Comparison of ENCODE assay signal across 1 cellular context in the genomic region with DNA sequence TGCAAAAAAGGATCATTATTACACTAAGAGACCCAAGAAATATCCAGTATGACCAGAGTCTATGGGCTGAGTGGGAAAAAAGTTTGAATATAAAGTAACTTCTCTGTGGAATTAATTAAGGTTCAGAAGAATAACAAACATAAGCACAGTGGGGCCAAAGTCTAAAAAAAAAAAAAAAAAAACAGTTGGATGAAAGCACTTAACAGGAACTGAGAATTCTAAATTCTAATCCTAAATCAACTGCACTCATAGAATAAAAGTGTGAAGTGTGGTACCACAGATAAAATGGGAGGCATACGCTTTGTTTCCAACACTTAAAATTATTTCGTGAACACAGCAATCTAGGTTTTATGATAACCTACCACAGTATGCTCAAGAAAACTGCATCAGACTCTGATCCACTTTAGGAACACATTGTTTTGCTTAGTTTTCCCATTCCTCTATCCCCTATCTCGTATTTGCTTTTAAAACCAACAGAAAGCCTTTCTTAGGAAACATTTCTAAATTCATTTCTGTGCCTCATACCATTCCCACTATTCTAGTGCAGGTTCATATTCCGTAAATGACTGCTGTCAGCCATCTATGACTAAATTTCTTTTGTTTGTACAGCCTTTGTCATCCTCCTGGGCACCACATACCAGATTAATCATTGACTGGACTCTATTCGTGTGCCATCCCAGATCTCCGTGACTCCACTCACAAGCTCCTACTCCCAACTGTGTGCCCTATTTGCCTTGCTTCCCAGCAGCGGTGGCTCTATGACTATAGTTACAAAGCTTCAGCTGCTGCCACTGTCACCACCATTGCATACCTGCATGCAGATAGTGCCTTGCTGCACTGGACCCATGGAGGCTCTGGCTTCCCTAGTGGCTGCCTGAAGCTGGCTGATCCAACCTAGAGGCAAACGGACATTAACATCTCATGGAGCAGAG.
TF ChIP-seq lines count a peak whose summit lies in the region.

No MANE protein-coding gene starts in this region.

TF ChIP-seq in HepG2, 621 proteins besides CTCF, POLR2A, EP300 and RAD21 (continued from another document and continues in another):
- TF ChIP-seq, protein P1, sequence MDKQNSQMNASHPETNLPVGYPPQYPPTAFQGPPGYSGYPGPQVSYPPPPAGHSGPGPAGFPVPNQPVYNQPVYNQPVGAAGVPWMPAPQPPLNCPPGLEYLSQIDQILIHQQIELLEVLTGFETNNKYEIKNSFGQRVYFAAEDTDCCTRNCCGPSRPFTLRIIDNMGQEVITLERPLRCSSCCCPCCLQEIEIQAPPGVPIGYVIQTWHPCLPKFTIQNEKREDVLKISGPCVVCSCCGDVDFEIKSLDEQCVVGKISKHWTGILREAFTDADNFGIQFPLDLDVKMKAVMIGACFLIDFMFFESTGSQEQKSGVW (CRISPR knock-in tag; IDR thresholded peaks at IDR 0.05; ENCODE audit: borderline replicate concordance): no peak
- TF ChIP-seq TOPORS (CRISPR knock-in tag; IDR thresholded peaks at IDR 0.05) (no peak), KDM4B (CRISPR knock-in tag; IDR thresholded peaks at IDR 0.05) (no peak), GATAD2A (CRISPR knock-in tag; IDR thresholded peaks at IDR 0.05) (peak; percentile 63), KLF15 (CRISPR knock-in tag; IDR thresholded peaks at IDR 0.05; ENCODE audit: borderline replicate concordance) (no peak), XRCC5 (optimal IDR thresholded peaks at IDR 0.05; ENCODE audit: low read length) (peak; percentile 68), GTF2F1 (IDR thresholded peaks at IDR 0.05; ENCODE audit: low read length) (no peak), MBNL3 (CRISPR knock-in tag; conservative IDR thresholded peaks at IDR 0.05) (no peak), HDAC6 (IDR thresholded peaks at IDR 0.05; ENCODE audit: low read depth, low read length) (no peak), HNRNPL (IDR thresholded peaks at IDR 0.05; ENCODE audit: low read depth, low read length) (no peak), ATF7 (IDR thresholded peaks at IDR 0.05) (no peak), ATF7 (CRISPR knock-in tag; IDR thresholded peaks at IDR 0.05) (no peak), KLF9 (CRISPR knock-in tag; IDR thresholded peaks at IDR 0.05; ENCODE audit: low read depth) (no peak), DPF2 (CRISPR knock-in tag; IDR thresholded peaks at IDR 0.05; ENCODE audit: borderline replicate concordance, low read depth) (0 out of 2 replicates have a peak, but pooled peaks have one; percentile 29), MIXL1 (CRISPR knock-in tag; IDR thresholded peaks at IDR 0.05) (no peak), TEAD3 (CRISPR knock-in tag; optimal IDR thresholded peaks at IDR 0.05; ENCODE audit: borderline replicate concordance) (peak; percentile 75), NFE2L1 (CRISPR knock-in tag; IDR thresholded peaks at IDR 0.05; ENCODE audit: borderline replicate concordance) (no peak), ZNF781 (CRISPR knock-in tag; IDR thresholded peaks at IDR 0.05; ENCODE audit: borderline replicate concordance, not compliant biosample characterization) (no peak), ZNF138 (CRISPR knock-in tag; IDR thresholded peaks at IDR 0.05; ENCODE audit: low read depth) (no peak), SOX6 (IDR thresholded peaks at IDR 0.05) (no peak), SOX6 (CRISPR knock-in tag; IDR thresholded peaks at IDR 0.05) (peak; percentile 75), CREB1 (IDR thresholded peaks at IDR 0.05) (no peak), CREB1 (CRISPR knock-in tag; IDR thresholded peaks at IDR 0.05) (peak; percentile 26; the same call in 1 of the 2 replicates), SALL1 (CRISPR knock-in tag; IDR thresholded peaks at IDR 0.05) (peak; percentile 57), SAP130 (CRISPR knock-in tag; IDR thresholded peaks at IDR 0.05; ENCODE audit: low read depth) (peak; percentile 31; the same call in 1 of the 2 replicates), ZNF121 (CRISPR knock-in tag; IDR thresholded peaks at IDR 0.05) (peak; percentile 20; the same call in 1 of the 2 replicates), FLYWCH1 (CRISPR knock-in tag; IDR thresholded peaks at IDR 0.05) (no peak), RORA (CRISPR knock-in tag; IDR thresholded peaks at IDR 0.05) (no peak)
- TF ChIP-seq, protein P2, sequence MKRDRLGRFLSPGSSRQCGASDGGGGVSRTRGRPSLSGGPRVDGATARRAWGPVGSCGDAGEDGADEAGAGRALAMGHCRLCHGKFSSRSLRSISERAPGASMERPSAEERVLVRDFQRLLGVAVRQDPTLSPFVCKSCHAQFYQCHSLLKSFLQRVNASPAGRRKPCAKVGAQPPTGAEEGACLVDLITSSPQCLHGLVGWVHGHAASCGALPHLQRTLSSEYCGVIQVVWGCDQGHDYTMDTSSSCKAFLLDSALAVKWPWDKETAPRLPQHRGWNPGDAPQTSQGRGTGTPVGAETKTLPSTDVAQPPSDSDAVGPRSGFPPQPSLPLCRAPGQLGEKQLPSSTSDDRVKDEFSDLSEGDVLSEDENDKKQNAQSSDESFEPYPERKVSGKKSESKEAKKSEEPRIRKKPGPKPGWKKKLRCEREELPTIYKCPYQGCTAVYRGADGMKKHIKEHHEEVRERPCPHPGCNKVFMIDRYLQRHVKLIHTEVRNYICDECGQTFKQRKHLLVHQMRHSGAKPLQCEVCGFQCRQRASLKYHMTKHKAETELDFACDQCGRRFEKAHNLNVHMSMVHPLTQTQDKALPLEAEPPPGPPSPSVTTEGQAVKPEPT (CRISPR knock-in tag; IDR thresholded peaks at IDR 0.05; ENCODE audit: low read depth): no peak
- TF ChIP-seq, protein P3, sequence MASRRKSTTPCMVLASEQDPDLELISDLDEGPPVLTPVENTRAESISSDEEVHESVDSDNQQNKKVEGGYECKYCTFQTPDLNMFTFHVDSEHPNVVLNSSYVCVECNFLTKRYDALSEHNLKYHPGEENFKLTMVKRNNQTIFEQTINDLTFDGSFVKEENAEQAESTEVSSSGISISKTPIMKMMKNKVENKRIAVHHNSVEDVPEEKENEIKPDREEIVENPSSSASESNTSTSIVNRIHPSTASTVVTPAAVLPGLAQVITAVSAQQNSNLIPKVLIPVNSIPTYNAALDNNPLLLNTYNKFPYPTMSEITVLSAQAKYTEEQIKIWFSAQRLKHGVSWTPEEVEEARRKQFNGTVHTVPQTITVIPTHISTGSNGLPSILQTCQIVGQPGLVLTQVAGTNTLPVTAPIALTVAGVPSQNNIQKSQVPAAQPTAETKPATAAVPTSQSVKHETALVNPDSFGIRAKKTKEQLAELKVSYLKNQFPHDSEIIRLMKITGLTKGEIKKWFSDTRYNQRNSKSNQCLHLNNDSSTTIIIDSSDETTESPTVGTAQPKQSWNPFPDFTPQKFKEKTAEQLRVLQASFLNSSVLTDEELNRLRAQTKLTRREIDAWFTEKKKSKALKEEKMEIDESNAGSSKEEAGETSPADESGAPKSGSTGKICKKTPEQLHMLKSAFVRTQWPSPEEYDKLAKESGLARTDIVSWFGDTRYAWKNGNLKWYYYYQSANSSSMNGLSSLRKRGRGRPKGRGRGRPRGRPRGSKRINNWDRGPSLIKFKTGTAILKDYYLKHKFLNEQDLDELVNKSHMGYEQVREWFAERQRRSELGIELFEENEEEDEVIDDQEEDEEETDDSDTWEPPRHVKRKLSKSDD (CRISPR knock-in tag; IDR thresholded peaks at IDR 0.05; ENCODE audit: low read depth): no peak
- TF ChIP-seq, protein P4, sequence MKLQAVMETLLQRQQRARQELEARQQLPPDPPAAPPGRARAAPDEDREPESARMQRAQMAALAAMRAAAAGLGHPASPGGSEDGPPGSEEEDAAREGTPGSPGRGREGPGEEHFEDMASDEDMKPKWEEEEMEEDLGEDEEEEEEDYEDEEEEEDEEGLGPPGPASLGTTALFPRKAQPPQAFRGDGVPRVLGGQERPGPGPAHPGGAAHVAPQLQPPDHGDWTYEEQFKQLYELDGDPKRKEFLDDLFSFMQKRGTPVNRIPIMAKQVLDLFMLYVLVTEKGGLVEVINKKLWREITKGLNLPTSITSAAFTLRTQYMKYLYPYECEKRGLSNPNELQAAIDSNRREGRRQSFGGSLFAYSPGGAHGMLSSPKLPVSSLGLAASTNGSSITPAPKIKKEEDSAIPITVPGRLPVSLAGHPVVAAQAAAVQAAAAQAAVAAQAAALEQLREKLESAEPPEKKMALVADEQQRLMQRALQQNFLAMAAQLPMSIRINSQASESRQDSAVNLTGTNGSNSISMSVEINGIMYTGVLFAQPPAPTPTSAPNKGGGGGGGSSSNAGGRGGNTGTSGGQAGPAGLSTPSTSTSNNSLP (IDR thresholded peaks at IDR 0.05; ENCODE audit: low read depth, low read length): peak; percentile 74; the same call in 1 of the 2 replicates
- TF ChIP-seq, protein P5, sequence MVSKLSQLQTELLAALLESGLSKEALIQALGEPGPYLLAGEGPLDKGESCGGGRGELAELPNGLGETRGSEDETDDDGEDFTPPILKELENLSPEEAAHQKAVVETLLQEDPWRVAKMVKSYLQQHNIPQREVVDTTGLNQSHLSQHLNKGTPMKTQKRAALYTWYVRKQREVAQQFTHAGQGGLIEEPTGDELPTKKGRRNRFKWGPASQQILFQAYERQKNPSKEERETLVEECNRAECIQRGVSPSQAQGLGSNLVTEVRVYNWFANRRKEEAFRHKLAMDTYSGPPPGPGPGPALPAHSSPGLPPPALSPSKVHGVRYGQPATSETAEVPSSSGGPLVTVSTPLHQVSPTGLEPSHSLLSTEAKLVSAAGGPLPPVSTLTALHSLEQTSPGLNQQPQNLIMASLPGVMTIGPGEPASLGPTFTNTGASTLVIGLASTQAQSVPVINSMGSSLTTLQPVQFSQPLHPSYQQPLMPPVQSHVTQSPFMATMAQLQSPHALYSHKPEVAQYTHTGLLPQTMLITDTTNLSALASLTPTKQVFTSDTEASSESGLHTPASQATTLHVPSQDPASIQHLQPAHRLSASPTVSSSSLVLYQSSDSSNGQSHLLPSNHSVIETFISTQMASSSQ (IDR thresholded peaks at IDR 0.05; ENCODE audit: low read depth): peak; percentile 83
- TF ChIP-seq, protein P5 (CRISPR knock-in tag; IDR thresholded peaks at IDR 0.05; ENCODE audit: borderline replicate concordance): peak; percentile 82; the same call in 1 of the 2 replicates
- TF ChIP-seq, protein P6, sequence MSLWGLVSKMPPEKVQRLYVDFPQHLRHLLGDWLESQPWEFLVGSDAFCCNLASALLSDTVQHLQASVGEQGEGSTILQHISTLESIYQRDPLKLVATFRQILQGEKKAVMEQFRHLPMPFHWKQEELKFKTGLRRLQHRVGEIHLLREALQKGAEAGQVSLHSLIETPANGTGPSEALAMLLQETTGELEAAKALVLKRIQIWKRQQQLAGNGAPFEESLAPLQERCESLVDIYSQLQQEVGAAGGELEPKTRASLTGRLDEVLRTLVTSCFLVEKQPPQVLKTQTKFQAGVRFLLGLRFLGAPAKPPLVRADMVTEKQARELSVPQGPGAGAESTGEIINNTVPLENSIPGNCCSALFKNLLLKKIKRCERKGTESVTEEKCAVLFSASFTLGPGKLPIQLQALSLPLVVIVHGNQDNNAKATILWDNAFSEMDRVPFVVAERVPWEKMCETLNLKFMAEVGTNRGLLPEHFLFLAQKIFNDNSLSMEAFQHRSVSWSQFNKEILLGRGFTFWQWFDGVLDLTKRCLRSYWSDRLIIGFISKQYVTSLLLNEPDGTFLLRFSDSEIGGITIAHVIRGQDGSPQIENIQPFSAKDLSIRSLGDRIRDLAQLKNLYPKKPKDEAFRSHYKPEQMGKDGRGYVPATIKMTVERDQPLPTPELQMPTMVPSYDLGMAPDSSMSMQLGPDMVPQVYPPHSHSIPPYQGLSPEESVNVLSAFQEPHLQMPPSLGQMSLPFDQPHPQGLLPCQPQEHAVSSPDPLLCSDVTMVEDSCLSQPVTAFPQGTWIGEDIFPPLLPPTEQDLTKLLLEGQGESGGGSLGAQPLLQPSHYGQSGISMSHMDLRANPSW (CRISPR knock-in tag; IDR thresholded peaks at IDR 0.05; ENCODE audit: borderline replicate concordance): no peak
- TF ChIP-seq, protein P7, sequence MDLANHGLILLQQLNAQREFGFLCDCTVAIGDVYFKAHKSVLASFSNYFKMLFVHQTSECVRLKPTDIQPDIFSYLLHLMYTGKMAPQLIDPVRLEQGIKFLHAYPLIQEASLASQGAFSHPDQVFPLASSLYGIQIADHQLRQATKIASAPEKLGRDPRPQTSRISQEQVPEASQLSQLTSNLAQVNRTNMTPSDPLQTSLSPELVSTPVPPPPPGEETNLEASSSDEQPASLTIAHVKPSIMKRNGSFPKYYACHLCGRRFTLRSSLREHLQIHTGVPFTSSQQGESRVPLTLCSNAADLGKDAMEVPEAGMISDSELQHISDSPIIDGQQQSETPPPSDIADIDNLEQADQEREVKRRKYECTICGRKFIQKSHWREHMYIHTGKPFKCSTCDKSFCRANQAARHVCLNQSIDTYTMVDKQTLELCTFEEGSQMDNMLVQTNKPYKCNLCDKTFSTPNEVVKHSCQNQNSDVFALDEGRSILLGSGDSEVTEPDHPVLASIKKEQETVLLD (CRISPR knock-in tag; IDR thresholded peaks at IDR 0.05; ENCODE audit: low read depth): no peak
- TF ChIP-seq, protein P8, sequence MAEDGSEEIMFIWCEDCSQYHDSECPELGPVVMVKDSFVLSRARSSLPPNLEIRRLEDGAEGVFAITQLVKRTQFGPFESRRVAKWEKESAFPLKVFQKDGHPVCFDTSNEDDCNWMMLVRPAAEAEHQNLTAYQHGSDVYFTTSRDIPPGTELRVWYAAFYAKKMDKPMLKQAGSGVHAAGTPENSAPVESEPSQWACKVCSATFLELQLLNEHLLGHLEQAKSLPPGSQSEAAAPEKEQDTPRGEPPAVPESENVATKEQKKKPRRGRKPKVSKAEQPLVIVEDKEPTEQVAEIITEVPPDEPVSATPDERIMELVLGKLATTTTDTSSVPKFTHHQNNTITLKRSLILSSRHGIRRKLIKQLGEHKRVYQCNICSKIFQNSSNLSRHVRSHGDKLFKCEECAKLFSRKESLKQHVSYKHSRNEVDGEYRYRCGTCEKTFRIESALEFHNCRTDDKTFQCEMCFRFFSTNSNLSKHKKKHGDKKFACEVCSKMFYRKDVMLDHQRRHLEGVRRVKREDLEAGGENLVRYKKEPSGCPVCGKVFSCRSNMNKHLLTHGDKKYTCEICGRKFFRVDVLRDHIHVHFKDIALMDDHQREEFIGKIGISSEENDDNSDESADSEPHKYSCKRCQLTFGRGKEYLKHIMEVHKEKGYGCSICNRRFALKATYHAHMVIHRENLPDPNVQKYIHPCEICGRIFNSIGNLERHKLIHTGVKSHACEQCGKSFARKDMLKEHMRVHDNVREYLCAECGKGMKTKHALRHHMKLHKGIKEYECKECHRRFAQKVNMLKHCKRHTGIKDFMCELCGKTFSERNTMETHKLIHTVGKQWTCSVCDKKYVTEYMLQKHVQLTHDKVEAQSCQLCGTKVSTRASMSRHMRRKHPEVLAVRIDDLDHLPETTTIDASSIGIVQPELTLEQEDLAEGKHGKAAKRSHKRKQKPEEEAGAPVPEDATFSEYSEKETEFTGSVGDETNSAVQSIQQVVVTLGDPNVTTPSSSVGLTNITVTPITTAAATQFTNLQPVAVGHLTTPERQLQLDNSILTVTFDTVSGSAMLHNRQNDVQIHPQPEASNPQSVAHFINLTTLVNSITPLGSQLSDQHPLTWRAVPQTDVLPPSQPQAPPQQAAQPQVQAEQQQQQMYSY (CRISPR knock-in tag; IDR thresholded peaks at IDR 0.05): no peak
